Comparison of ENCODE assay signal across 25 cellular contexts in genomic region chr13:39049274-39049673, GRCh38. TPM values are rescaled to one million over a fixed set of nuclear protein-coding genes. Genes with fewer than 3 reads are reported as not detected.
A peak's percentile ranks its signal among the peaks of the same experiment; 100 is the strongest.
DNase-seq lines count a peak whose midpoint lies in the region; ATAC-seq and TF ChIP-seq lines count a peak whose summit lies in the region.
"Had no signal": no experiment of that assay in that cellular context is flagged by ENCODE, and none has a peak within 500 bp of the region (broad histone marks: within the 10 kb centered on the region; RNA-seq: fewer than 3 reads in every experiment).

No MANE protein-coding gene starts in this region.

- H2BK12ac ChIP-seq in H9 (ENCODE audit: insufficient read length, low read depth, low read length) = no peak overlapping the region

- H3K36me3 Mint-ChIP-seq in activated naive CD8-positive, alpha-beta T cell = no peaks in the 10 kb centered on the region
- H3K36me3 Mint-ChIP-seq in activated naive CD8-positive, alpha-beta T cell treated with anti-CD3 and anti-CD28 coated beads for 36 hours = peaks cover 16% of the 10 kb centered on the region
- peaks cover 0 to 11% (median 0%) of the 10 kb centered on the region in 3 experiments; a peak in 3 of 7 replicates for H3K36me3 Mint-ChIP-seq in H9 (ENCODE audit: insufficient read depth in 1 of 3, low read depth in 3 of 3)

- H2BK15ac ChIP-seq in H9 (ENCODE audit: low read depth, low read length) = no peak overlapping the region

- H3K56ac ChIP-seq in H9 (ENCODE audit: insufficient read length, low read depth, low read length) = no peak overlapping the region

- H3K27me3 ChIP-seq in H9 (ENCODE audit: insufficient read depth, low read length) = no peaks in the 10 kb centered on the region; the same call in 1 of the 2 replicates
- H3K27me3 ChIP-seq: BLaER1 treated with 17β-estradiol and CSF1 and Interleukin-3, amounts not matched to agents 10 nM and 100 nM had no signal

- no peak overlapping the region for H2AFZ ChIP-seq in H9 (ENCODE audit: low read length)

- no peaks in the 10 kb centered on the region for H4K20me1 ChIP-seq in H9 (ENCODE audit: control insufficient read depth, insufficient read depth, insufficient read length)

- TF ChIP-seq CTCF in H9 (conservative IDR thresholded peaks at IDR 0.05) = no peak

- no peak overlapping the region for H2BK20ac ChIP-seq in H9 (ENCODE audit: low read depth, low read length, poor library complexity, severe bottlenecking)

- no peak overlapping the region for H4K91ac ChIP-seq in H9 (ENCODE audit: insufficient read length, low read depth, low read length)

- H2BK5ac ChIP-seq in H9 (ENCODE audit: insufficient read length, low read length) = no peak overlapping the region

- no peak for DNase-seq in activated naive CD8-positive, alpha-beta T cell treated with anti-CD3 and anti-CD28 coated beads for 36 hours
- DNase-seq in SK-N-MC (ENCODE audit: low read depth, low spot score) (no peak), caudate nucleus (lab: John Stamatoyannopoulos, UW) (no peak), NCI-H2081 treated with DMSO at 0.1 percent for 48 hours (lab: John Stamatoyannopoulos, UW) (no peak), H9 (no peak)
- DNase-seq: AML-193; CD4-positive, alpha-beta T cell; DMS53; NCI-H1092; NCI-H1417 treated with DMSO at 0.1 percent for 48 hours; NCI-H1694 treated with DMSO at 0.1 percent for 48 hours; NCI-H2081; NCI-H526 treated with DMSO at 0.1 percent for 48 hours; SHP77 treated with DMSO at 0.1 percent for 48 hours had no signal

- H3K9me3 Mint-ChIP-seq in activated naive CD8-positive, alpha-beta T cell (ENCODE audit: low read depth) = no peaks in the 10 kb centered on the region
- no peaks in the 10 kb centered on the region for H3K9me3 Mint-ChIP-seq in activated naive CD8-positive, alpha-beta T cell treated with anti-CD3 and anti-CD28 coated beads for 36 hours
- H3K9me3 Mint-ChIP-seq in H9 = no peaks in the 10 kb centered on the region
- H3K9me3 Mint-ChIP-seq: CD4-positive, alpha-beta T cell had no signal

- H3K4me3 ChIP-seq in SK-N-MC = no peak overlapping the region
- H3K4me3 ChIP-seq: A549; BLaER1 treated with 17β-estradiol and CSF1 and Interleukin-3, amounts not matched to agents 10 nM and 100 nM had no signal

- H3K9me3 ChIP-seq in SK-N-MC (ENCODE audit: low read depth, low read length) (no peaks in the 10 kb centered on the region), H9 (ENCODE audit: control insufficient read depth, low read depth, low read length) (no peaks in the 10 kb centered on the region)
- H3K9me3 ChIP-seq: A549; BLaER1 treated with 17β-estradiol and CSF1 and Interleukin-3, amounts not matched to agents 10 nM and 100 nM had no signal

- H3K9ac ChIP-seq in SK-N-MC (ENCODE audit: insufficient read length) (no peak overlapping the region), H9 (ENCODE audit: extremely low read depth, insufficient read length, low read length) (no peak overlapping the region)
- H3K9ac ChIP-seq: BLaER1 treated with 17β-estradiol and CSF1 and Interleukin-3, amounts not matched to agents 10 nM and 100 nM had no signal

- H3K23me2 ChIP-seq in H9 (ENCODE audit: insufficient read length, low read depth, low read length, poor library complexity, severe bottlenecking) = no peaks in the 10 kb centered on the region

- H3K4me2 ChIP-seq in H9 (ENCODE audit: insufficient read depth, insufficient read length, low read length) = no peak overlapping the region
- H3K4me2 ChIP-seq: A549; BLaER1 treated with 17β-estradiol and CSF1 and Interleukin-3, amounts not matched to agents 10 nM and 100 nM had no signal

- H2AK5ac ChIP-seq in H9 (ENCODE audit: insufficient read length, low read length) = no peak overlapping the region

- H3K4me1 Mint-ChIP-seq in activated naive CD8-positive, alpha-beta T cell (ENCODE audit: low read depth) = peaks cover 14% of the 10 kb centered on the region
- peaks cover 13% of the 10 kb centered on the region for H3K4me1 Mint-ChIP-seq in activated naive CD8-positive, alpha-beta T cell treated with anti-CD3 and anti-CD28 coated beads for 36 hours
- peaks cover 31 to 36% of the 10 kb centered on the region in 2 experiments for H3K4me1 Mint-ChIP-seq in H9

- H3K23ac ChIP-seq in H9 (ENCODE audit: insufficient read length, low read depth, low read length) = no peak overlapping the region

- no peaks in the 10 kb centered on the region for H3K79me1 ChIP-seq in H9 (ENCODE audit: insufficient read depth, low read depth, low read length, poor library complexity, severe bottlenecking)

- H3T11ph ChIP-seq in H9 (ENCODE audit: low read length) = no peak overlapping the region

- H4K8ac ChIP-seq in H9 (replicated peaks; ENCODE audit: insufficient read length, low read depth, low read length) = no peak overlapping the region

- H3K4me3 Mint-ChIP-seq in activated naive CD8-positive, alpha-beta T cell = no peak overlapping the region
- H3K4me3 Mint-ChIP-seq in activated naive CD8-positive, alpha-beta T cell treated with anti-CD3 and anti-CD28 coated beads for 36 hours = no peak overlapping the region
- no peak overlapping the region for H3K4me3 Mint-ChIP-seq in H9
- H3K4me3 Mint-ChIP-seq: CD4-positive, alpha-beta T cell had no signal

- H3K18ac ChIP-seq in H9 (ENCODE audit: insufficient read length, low read depth, low read length) = no peak overlapping the region

- no peak overlapping the region for H3K4ac ChIP-seq in H9 (ENCODE audit: low read depth, low read length)

- peaks cover 8% of the 10 kb centered on the region for H3K36me3 ChIP-seq in SK-N-MC (ENCODE audit: insufficient read depth, low read length)

- H4K5ac ChIP-seq in H9 (ENCODE audit: insufficient read length, low read depth, low read length) = no peak overlapping the region

- H3K27ac Mint-ChIP-seq in activated naive CD8-positive, alpha-beta T cell = peak overlapping the region; percentile 61
- H3K27ac Mint-ChIP-seq in activated naive CD8-positive, alpha-beta T cell treated with anti-CD3 and anti-CD28 coated beads for 36 hours = no peak overlapping the region
- no peak overlapping the region; a peak in 1 of 7 replicates for H3K27ac Mint-ChIP-seq in H9
- H3K27ac Mint-ChIP-seq: CD4-positive, alpha-beta T cell had no signal

- no peaks in the 10 kb centered on the region for H3K79me2 ChIP-seq in H9 (ENCODE audit: insufficient read depth, low read length)

- no peak overlapping the region for H2BK120ac ChIP-seq in H9 (ENCODE audit: low read depth, low read length, poor library complexity, severe bottlenecking)

- H3K27ac ChIP-seq in SK-N-MC = peak overlapping the region; percentile 93
- peak overlapping the region; percentile 1 for H3K27ac ChIP-seq in caudate nucleus (ENCODE audit: low read depth, low read length)
- no peak overlapping the region for H3K27ac ChIP-seq in H9 (ENCODE audit: insufficient read length, low read depth, low read length)
- H3K27ac ChIP-seq: A549; BLaER1 treated with 17β-estradiol and CSF1 and Interleukin-3, amounts not matched to agents 10 nM and 100 nM had no signal

- H3K14ac ChIP-seq in H9 (ENCODE audit: insufficient read depth, low read length) = no peak overlapping the region

- no peaks in the 10 kb centered on the region for H3K27me3 Mint-ChIP-seq in activated naive CD8-positive, alpha-beta T cell
- H3K27me3 Mint-ChIP-seq in activated naive CD8-positive, alpha-beta T cell treated with anti-CD3 and anti-CD28 coated beads for 36 hours = no peaks in the 10 kb centered on the region
- no peaks in the 10 kb centered on the region for H3K27me3 Mint-ChIP-seq in H9 (ENCODE audit: low read depth)
- H3K27me3 Mint-ChIP-seq: CD4-positive, alpha-beta T cell had no signal

- no peak for ATAC-seq in GM21367 (IDR thresholded peaks at IDR 0.05; ENCODE audit: unreplicated experiment)
- ATAC-seq: A549, Panc1 had no signal

- WGBS in H9 (ENCODE audit: extremely low coverage, insufficient read length, low lambda C conversion rate) = no CpG with 5 or more reads among the region's 3 CpGs

- peaks cover 2% of the 10 kb centered on the region; the same call in 1 of the 2 replicates for H3K4me1 ChIP-seq in H9 (ENCODE audit: insufficient read depth, low read length)
- H3K4me1 ChIP-seq: A549 had no signal

RNA-seq across cellular contexts. Expression of gene NHLRC3, which starts 11.0 kb away (rescaled TPM):
- 10 to 100 TPM; 12.9 to 16.4 TPM for total RNA-seq in activated naive CD8-positive, alpha-beta T cell treated with anti-CD3 and anti-CD28 coated beads for 36 hours
- 17.6 and 17.7 TPM in 2 replicates for total RNA-seq in H9 (2021)

RNA-seq across cellular contexts. Expression of gene PROSER1, which starts 11.4 kb away (rescaled TPM):
- 100 to 1,000 TPM; 106 to 111 TPM for total RNA-seq in activated naive CD8-positive, alpha-beta T cell treated with anti-CD3 and anti-CD28 coated beads for 36 hours
- total RNA-seq in H9 (2021) = 79.5 and 84.6 TPM in 2 replicates

RNA-seq across cellular contexts. Expression of gene STOML3, which starts 58.6 kb away (rescaled TPM):
- total RNA-seq in activated naive CD8-positive, alpha-beta T cell treated with anti-CD3 and anti-CD28 coated beads for 36 hours = not detected
- not detected in 2 replicates for total RNA-seq in H9 (2021)
- total RNA-seq: CD4-positive, alpha-beta T cell; Daoy; G401; H4; HT-29; NCI-H460; OCI-LY7 had no signal
